In the genomic region with DNA sequence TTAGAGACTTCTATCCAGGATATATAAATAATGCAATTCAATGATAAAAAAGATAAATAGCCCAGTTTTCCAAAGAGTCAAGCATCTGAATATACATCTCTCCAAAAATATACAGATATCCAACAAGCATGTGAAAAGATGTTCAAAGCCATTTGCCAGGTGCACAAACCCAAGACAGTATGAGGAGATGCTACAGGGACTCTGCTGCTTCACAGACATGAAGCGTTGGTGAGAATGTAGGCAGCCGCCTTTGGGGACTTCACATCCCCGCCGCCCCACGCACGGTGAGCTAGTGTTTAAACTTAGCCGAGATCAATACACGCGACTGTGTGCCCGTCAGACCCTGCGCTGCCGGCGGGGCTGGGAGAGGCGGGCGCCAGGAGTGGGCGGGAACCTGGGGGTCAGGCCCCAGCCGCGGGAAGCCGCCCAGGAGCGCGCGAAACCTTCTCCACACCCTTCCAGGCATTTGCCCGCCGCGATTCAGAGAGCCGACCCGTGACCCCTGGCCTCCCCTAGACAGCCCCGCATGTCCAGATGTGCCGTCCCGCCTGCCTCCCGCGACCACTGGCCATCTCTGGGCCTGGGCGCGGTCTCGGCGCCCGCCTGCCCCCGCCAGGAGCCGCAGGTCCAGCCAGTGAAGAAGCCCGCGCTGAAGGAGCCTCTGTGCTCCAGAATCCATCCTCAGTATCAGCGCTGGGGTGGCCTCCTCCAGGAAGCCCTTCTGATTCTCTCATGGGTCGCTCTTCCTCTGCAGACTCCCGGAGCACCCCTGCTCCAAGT, we compare ENCODE assay signal across 1 cellular context.
A peak's percentile ranks its signal among the peaks of the same experiment; 100 is the strongest.
TF ChIP-seq lines count a peak whose summit lies in the region.

No MANE protein-coding gene starts in this region.

TF ChIP-seq in GM12878, 131 proteins besides CTCF, POLR2A, EP300 and RAD21 (continued from another document):
- TF ChIP-seq RAD51 (IDR thresholded peaks at IDR 0.05) (no peak), ASH2L (IDR thresholded peaks at IDR 0.05; ENCODE audit: borderline replicate concordance, low read depth) (no peak), NR2F1 (conservative IDR thresholded peaks at IDR 0.05) (0 out of 2 replicates have a peak, but pooled peaks have one; percentile 38), CREM (IDR thresholded peaks at IDR 0.05; ENCODE audit: low read depth) (no peak), ZSCAN29 (IDR thresholded peaks at IDR 0.05) (no peak), EED (IDR thresholded peaks at IDR 0.05; ENCODE audit: low read depth) (0 out of 2 replicates have a peak, but pooled peaks have one; percentile 15), SIN3A (IDR thresholded peaks at IDR 0.05; ENCODE audit: low read depth, low read length) (no peak), HDGF (IDR thresholded peaks at IDR 0.05) (no peak), CHD4 (IDR thresholded peaks at IDR 0.05) (no peak), PML (IDR thresholded peaks at IDR 0.05; ENCODE audit: low read length) (peak; percentile 44; the same call in 1 of the 2 replicates), NBN (IDR thresholded peaks at IDR 0.05) (no peak), RUNX3 (IDR thresholded peaks at IDR 0.05; ENCODE audit: low read length) (peak; percentile 30)
- TF ChIP-seq, protein P1, sequence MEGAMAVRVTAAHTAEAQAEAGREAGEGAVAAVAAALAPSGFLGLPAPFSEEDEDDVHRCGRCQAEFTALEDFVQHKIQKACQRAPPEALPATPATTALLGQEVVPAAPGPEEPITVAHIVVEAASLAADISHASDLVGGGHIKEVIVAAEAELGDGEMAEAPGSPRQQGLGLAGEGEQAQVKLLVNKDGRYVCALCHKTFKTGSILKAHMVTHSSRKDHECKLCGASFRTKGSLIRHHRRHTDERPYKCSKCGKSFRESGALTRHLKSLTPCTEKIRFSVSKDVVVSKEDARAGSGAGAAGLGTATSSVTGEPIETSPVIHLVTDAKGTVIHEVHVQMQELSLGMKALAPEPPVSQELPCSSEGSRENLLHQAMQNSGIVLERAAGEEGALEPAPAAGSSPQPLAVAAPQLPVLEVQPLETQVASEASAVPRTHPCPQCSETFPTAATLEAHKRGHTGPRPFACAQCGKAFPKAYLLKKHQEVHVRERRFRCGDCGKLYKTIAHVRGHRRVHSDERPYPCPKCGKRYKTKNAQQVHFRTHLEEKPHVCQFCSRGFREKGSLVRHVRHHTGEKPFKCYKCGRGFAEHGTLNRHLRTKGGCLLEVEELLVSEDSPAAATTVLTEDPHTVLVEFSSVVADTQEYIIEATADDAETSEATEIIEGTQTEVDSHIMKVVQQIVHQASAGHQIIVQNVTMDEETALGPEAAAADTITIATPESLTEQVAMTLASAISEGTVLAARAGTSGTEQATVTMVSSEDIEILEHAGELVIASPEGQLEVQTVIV (IDR thresholded peaks at IDR 0.05; ENCODE audit: borderline replicate concordance, partially characterized antibody): no peak
- TF ChIP-seq, protein P2, sequence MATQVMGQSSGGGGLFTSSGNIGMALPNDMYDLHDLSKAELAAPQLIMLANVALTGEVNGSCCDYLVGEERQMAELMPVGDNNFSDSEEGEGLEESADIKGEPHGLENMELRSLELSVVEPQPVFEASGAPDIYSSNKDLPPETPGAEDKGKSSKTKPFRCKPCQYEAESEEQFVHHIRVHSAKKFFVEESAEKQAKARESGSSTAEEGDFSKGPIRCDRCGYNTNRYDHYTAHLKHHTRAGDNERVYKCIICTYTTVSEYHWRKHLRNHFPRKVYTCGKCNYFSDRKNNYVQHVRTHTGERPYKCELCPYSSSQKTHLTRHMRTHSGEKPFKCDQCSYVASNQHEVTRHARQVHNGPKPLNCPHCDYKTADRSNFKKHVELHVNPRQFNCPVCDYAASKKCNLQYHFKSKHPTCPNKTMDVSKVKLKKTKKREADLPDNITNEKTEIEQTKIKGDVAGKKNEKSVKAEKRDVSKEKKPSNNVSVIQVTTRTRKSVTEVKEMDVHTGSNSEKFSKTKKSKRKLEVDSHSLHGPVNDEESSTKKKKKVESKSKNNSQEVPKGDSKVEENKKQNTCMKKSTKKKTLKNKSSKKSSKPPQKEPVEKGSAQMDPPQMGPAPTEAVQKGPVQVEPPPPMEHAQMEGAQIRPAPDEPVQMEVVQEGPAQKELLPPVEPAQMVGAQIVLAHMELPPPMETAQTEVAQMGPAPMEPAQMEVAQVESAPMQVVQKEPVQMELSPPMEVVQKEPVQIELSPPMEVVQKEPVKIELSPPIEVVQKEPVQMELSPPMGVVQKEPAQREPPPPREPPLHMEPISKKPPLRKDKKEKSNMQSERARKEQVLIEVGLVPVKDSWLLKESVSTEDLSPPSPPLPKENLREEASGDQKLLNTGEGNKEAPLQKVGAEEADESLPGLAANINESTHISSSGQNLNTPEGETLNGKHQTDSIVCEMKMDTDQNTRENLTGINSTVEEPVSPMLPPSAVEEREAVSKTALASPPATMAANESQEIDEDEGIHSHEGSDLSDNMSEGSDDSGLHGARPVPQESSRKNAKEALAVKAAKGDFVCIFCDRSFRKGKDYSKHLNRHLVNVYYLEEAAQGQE (IDR thresholded peaks at IDR 0.05; ENCODE audit: low read depth, low read length): no peak
- TF ChIP-seq, protein P3, sequence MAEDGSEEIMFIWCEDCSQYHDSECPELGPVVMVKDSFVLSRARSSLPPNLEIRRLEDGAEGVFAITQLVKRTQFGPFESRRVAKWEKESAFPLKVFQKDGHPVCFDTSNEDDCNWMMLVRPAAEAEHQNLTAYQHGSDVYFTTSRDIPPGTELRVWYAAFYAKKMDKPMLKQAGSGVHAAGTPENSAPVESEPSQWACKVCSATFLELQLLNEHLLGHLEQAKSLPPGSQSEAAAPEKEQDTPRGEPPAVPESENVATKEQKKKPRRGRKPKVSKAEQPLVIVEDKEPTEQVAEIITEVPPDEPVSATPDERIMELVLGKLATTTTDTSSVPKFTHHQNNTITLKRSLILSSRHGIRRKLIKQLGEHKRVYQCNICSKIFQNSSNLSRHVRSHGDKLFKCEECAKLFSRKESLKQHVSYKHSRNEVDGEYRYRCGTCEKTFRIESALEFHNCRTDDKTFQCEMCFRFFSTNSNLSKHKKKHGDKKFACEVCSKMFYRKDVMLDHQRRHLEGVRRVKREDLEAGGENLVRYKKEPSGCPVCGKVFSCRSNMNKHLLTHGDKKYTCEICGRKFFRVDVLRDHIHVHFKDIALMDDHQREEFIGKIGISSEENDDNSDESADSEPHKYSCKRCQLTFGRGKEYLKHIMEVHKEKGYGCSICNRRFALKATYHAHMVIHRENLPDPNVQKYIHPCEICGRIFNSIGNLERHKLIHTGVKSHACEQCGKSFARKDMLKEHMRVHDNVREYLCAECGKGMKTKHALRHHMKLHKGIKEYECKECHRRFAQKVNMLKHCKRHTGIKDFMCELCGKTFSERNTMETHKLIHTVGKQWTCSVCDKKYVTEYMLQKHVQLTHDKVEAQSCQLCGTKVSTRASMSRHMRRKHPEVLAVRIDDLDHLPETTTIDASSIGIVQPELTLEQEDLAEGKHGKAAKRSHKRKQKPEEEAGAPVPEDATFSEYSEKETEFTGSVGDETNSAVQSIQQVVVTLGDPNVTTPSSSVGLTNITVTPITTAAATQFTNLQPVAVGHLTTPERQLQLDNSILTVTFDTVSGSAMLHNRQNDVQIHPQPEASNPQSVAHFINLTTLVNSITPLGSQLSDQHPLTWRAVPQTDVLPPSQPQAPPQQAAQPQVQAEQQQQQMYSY (CRISPR knock-in tag; IDR thresholded peaks at IDR 0.05): no peak
- TF ChIP-seq, protein P4, sequence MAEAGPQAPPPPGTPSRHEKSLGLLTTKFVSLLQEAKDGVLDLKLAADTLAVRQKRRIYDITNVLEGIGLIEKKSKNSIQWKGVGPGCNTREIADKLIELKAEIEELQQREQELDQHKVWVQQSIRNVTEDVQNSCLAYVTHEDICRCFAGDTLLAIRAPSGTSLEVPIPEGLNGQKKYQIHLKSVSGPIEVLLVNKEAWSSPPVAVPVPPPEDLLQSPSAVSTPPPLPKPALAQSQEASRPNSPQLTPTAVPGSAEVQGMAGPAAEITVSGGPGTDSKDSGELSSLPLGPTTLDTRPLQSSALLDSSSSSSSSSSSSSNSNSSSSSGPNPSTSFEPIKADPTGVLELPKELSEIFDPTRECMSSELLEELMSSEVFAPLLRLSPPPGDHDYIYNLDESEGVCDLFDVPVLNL (IDR thresholded peaks at IDR 0.05; ENCODE audit: low read depth, low read length): no peak
